In the genomic region with DNA sequence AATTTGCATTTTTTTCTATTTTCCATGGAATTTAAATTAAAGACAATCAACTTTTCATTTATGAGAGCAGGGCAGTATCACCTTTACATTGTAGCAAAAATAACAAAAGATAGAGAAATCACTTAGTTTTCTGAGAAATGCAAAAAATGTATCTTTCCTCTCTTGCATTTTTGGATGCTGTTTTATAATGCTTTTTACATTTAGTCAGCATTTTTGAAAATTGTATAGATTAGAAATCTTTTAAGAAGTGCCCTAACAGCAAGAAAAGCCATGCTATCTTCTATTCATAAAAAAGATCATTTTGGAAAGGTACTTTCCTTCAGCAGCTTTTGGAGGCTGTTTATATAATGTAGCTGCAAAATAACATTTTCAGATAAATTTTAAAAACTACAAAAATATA, we compare ENCODE assay signal across 34 cellular contexts.
"Had no signal": no experiment of that assay in that cellular context is flagged by ENCODE, and none has a peak within 500 bp of the region (broad histone marks: within the 10 kb centered on the region; RNA-seq: fewer than 3 reads in every experiment).

No MANE protein-coding gene starts in this region.

- H3K36me3 ChIP-seq: adrenal gland, ascending aorta, brain microvascular endothelial cell, breast epithelium, cardiac muscle cell had no signal

- H3K9me3 ChIP-seq: ascending aorta, body of pancreas, breast epithelium had no signal

- DNase-seq: activated effector memory CD4-positive, alpha-beta T cell treated with anti-CD3 and anti-CD28 coated beads, Interleukin-2, amount 50 U/mL, for 16 hours; activated effector memory CD4-positive, alpha-beta T cell treated with Interleukin-2 at 50 U/mL for 16 hours; activated gamma-delta T cell; activated gamma-delta T cell treated with Interleukin-2 at 50 U/mL for 16 hours; activated naive CD4-positive, alpha-beta T cell; activated naive CD4-positive, alpha-beta T cell treated with anti-CD3 and anti-CD28 coated beads for 36 hours; activated naive CD4-positive, alpha-beta T cell treated with anti-CD3 and anti-CD28 coated beads, Interleukin-2, amount 10 ng/mL, durations not matched to agents 7 days and 5 days; activated naive CD4-positive, alpha-beta T cell treated with anti-CD3 and anti-CD28 coated beads, Interleukin-2, amount 50 U/mL, for 16 hours; activated naive CD4-positive, alpha-beta T cell treated with Interleukin-2 at 50 U/mL for 16 hours; activated naive CD8-positive, alpha-beta T cell treated with anti-CD3 and anti-CD28 coated beads for 36 hours; activated naive CD8-positive, alpha-beta T cell treated with anti-CD3 and anti-CD28 coated beads, Interleukin-2, amount 10 ng/mL, durations not matched to agents 7 days and 5 days; activated naive CD8-positive, alpha-beta T cell treated with anti-CD3 and anti-CD28 coated beads, Interleukin-2, amount 50 U/mL, for 24 hours; activated T-cell treated with anti-CD3 and anti-CD28 coated beads, Interleukin-2, amount 50 U/mL, for 1 hour; activated T-cell treated with anti-CD3 and anti-CD28 coated beads, Interleukin-2, amount 50 U/mL, for 24 hours; activated T-cell treated with anti-CD3 and anti-CD28 coated beads, Interleukin-2, amount 50 U/mL, for 4 hours; activated T-cell treated with anti-CD3 and anti-CD28 coated beads, Interleukin-2, amount 50 U/mL, for 48 hours; activated T-cell treated with anti-CD3 and anti-CD28 coated beads, Interleukin-2, amount 50 U/mL, for 72 hours; adrenal gland; amniotic stem cell; amygdala; anterior cingulate cortex; aorta; body of pancreas; brain microvascular endothelial cell; caudate nucleus; central memory CD4-positive, alpha-beta T cell; cerebellar nuclear complex had no signal

- ATAC-seq: activated naive CD4-positive, alpha-beta T cell treated with anti-CD3 and anti-CD28 coated beads, Interleukin-2, amount 50 U/mL, for 72 hours; activated naive CD8-positive, alpha-beta T cell treated with anti-CD3 and anti-CD28 coated beads, Interleukin-2, amount 50 U/mL, for 24 hours; activated T-cell treated with anti-CD3 and anti-CD28 coated beads, Interleukin-2, amount 50 U/mL, for 4 hours; activated T-cell treated with anti-CD3 and anti-CD28 coated beads, Interleukin-2, amount 50 U/mL, for 72 hours; activated T-helper 17 cell treated with anti-CD3 and anti-CD28 coated beads, Interleukin-2, amount 50 U/mL, for 72 hours; body of pancreas had no signal

- FAIRE-seq: astrocyte, bronchial epithelial cell had no signal

- H3K4me1 ChIP-seq: adrenal gland, ascending aorta, body of pancreas, breast epithelium had no signal

- H3K4me3 ChIP-seq: adrenal gland, ascending aorta, body of pancreas, breast epithelium, cardiac muscle cell had no signal

- H3K27me3 ChIP-seq: adrenal gland, ascending aorta, body of pancreas, brain microvascular endothelial cell, breast epithelium, cardiac muscle cell had no signal

- H3K27ac ChIP-seq: adrenal gland, ascending aorta, body of pancreas, brain microvascular endothelial cell, breast epithelium, cardiac muscle cell had no signal
